ENCODE assay signal across 1 cellular context in the genomic region with DNA sequence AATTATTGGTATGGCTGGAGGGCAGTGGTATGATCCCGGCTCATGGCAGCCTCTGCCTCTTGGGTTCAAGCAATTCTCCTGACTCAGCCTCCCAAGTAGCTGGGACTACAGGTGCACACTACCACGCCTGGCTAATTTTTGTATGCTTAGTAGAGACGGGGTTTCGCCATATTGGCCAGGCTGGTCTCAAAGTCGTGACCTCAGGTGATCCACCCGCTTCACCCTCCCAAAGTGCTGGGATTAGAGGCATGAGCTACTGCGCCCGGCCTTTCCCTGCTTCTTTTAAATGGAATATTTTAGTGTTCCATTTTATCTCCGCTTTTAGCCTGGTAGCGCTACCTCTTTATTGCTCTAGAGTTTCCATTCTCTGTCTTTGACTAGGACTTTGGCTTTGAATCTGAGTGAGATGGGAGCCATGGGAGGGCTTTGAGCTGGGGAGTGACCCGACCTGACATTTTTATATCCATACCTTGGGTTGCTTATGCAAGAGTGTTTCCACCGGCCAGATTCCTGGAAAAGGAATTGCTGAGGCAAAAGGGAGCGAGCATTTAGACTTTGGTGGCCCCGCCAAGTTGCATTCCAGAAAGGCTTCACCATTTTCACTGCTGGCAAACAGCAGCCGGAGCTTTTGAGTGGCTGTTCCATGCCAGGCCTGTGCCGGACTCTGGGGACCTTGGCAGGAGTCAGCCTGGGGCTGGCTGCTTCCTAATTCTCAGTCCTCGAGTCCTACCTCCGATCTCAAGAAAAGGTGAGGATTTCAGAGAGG.
TF ChIP-seq lines count a peak whose summit lies in the region.

No MANE protein-coding gene starts in this region.

TF ChIP-seq in IMR-90, 13 proteins besides CTCF, POLR2A, EP300 and RAD21:
- TF ChIP-seq MAFK (IDR thresholded peaks at IDR 0.05; ENCODE audit: low read depth, low read length): no peak
- TF ChIP-seq CHD1 (IDR thresholded peaks at IDR 0.05; ENCODE audit: low read depth, low read length): no peak
- no peak for TF ChIP-seq RFX5 (IDR thresholded peaks at IDR 0.05; ENCODE audit: low read depth, low read length)
- TF ChIP-seq, protein P1, sequence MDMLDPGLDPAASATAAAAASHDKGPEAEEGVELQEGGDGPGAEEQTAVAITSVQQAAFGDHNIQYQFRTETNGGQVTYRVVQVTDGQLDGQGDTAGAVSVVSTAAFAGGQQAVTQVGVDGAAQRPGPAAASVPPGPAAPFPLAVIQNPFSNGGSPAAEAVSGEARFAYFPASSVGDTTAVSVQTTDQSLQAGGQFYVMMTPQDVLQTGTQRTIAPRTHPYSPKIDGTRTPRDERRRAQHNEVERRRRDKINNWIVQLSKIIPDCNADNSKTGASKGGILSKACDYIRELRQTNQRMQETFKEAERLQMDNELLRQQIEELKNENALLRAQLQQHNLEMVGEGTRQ (IDR thresholded peaks at IDR 0.05; ENCODE audit: low read depth, low read length): no peak
TF ChIP-seq in IMR-90: peak in this region for 0.
